Comparison of ENCODE assay signal across 9 cellular contexts in genomic region chr10:80468806-80469421, GRCh38. TPM values are rescaled to one million over a fixed set of nuclear protein-coding genes. Genes with fewer than 3 reads are reported as not detected.
DNase-seq lines count a peak whose midpoint lies in the region; ATAC-seq and TF ChIP-seq lines count a peak whose summit lies in the region.
"Had no signal": no experiment of that assay in that cellular context is flagged by ENCODE, and none has a peak within 500 bp of the region (broad histone marks: within the 10 kb centered on the region; RNA-seq: fewer than 3 reads in every experiment).

No MANE protein-coding gene starts in this region.

- H4K20me1 ChIP-seq in OCI-LY1 (ENCODE audit: insufficient read depth, low read length), result no peaks in the 10 kb centered on the region

- ATAC-seq in GM21515 (IDR thresholded peaks at IDR 0.05; ENCODE audit: unreplicated experiment), result no peak

- no peak overlapping the region for H3K4me3 Mint-ChIP-seq in endodermal cell
- no peak overlapping the region for H3K4me3 Mint-ChIP-seq in Calu3 (ENCODE audit: low read depth, unreplicated experiment)

- CTCF ChIA-PET in Calu3 (lab: Charles Lee), result no interaction called here

- peaks cover 58% of the 10 kb centered on the region for H3K4me1 Mint-ChIP-seq in endodermal cell
- peaks cover 92% of the 10 kb centered on the region for H3K4me1 Mint-ChIP-seq in Calu3 (ENCODE audit: low read depth, unreplicated experiment)

- H3K9ac ChIP-seq in OCI-LY1 (ENCODE audit: low read length) (peak overlapping the region; percentile 58; the same call in 1 of the 2 replicates), endodermal cell (ENCODE audit: extremely low read depth, low read length, poor library complexity, severe bottlenecking) (no peak overlapping the region)

- DNase-seq in COLO668 (lab: John Stamatoyannopoulos, UW; ENCODE audit: unreplicated experiment) (peak; percentile 34), endodermal cell (no peak), retina (peak; percentile 35), Calu3 (no peak), SKM-1 treated with dmso at 0.1 percent for 144 hours (lab: John Stamatoyannopoulos, UW; ENCODE audit: unreplicated experiment) (no peak)
- DNase-seq: NCI-H1694 had no signal

- no TSS peak for BruUV-seq in Calu3 (replicated peaks; lab: Mats Ljungman, UMichigan)

- 90 to 94% methylated on average over 3 to 7 of the region's 7 CpGs for WGBS in endodermal cell (ENCODE audit: insufficient coverage in 1 of 2, insufficient read length in 1 of 2), 2 experiments

- H3K27ac ChIP-seq in OCI-LY1 (ENCODE audit: low read depth, low read length, poor library complexity, severe bottlenecking) (peak overlapping the region; percentile 97), endodermal cell (ENCODE audit: low read depth, low read length) (peak overlapping the region; percentile 34)
- H3K27ac ChIP-seq: thoracic aorta had no signal

- peaks cover 9% of the 10 kb centered on the region; the same call in 1 of the 2 replicates for H3F3A ChIP-seq in OCI-LY1 (ENCODE audit: insufficient read depth, low read length)

- H3K79me2 ChIP-seq in OCI-LY1 (ENCODE audit: insufficient read depth, low read length), result peaks cover 28% of the 10 kb centered on the region

- TF ChIP-seq CTCF in OCI-LY1 (IDR thresholded peaks at IDR 0.05; ENCODE audit: low read length), result no peak
- no peak for TF ChIP-seq CTCF in endodermal cell (conservative IDR thresholded peaks at IDR 0.05)
- no peak for TF ChIP-seq CTCF in Calu3 (IDR thresholded peaks at IDR 0.05; ENCODE audit: unreplicated experiment)

- H2AFZ ChIP-seq in OCI-LY1 (ENCODE audit: low read length), result no peak overlapping the region

- H3K27me3 Mint-ChIP-seq in endodermal cell (ENCODE audit: insufficient read depth) (no peaks in the 10 kb centered on the region), Calu3 (ENCODE audit: unreplicated experiment) (no peaks in the 10 kb centered on the region)

- H3K9me3 ChIP-seq in OCI-LY1 (ENCODE audit: low read length) (no peaks in the 10 kb centered on the region), endodermal cell (ENCODE audit: control insufficient read depth, low read length) (no peaks in the 10 kb centered on the region)
- H3K9me3 ChIP-seq: thoracic aorta had no signal

- H3K4me2 ChIP-seq in OCI-LY1 (ENCODE audit: low read length), result peak overlapping the region; percentile 66; the same call in 1 of the 2 replicates

- H3K9me3 Mint-ChIP-seq in endodermal cell (no peaks in the 10 kb centered on the region), Calu3 (ENCODE audit: low read depth, unreplicated experiment) (no peaks in the 10 kb centered on the region)

- intact Hi-C loops in Calu3 (cut with micrococcal nuclease; ENCODE audit: unreplicated experiment), result no loop called here

- H3K4me1 ChIP-seq in OCI-LY1 (ENCODE audit: insufficient read depth, low read length, severe bottlenecking) (peaks cover 96% of the 10 kb centered on the region), endodermal cell (ENCODE audit: control insufficient read depth, insufficient read depth, low read length) (peaks cover 26% of the 10 kb centered on the region)

- H3K36me3 Mint-ChIP-seq in endodermal cell (ENCODE audit: low read depth), result peaks cover 25% of the 10 kb centered on the region
- peaks cover 64% of the 10 kb centered on the region for H3K36me3 Mint-ChIP-seq in Calu3 (ENCODE audit: insufficient read depth, unreplicated experiment)

- H3K27me3 ChIP-seq in OCI-LY1 (ENCODE audit: insufficient read depth, low read length), result no peaks in the 10 kb centered on the region
- H3K27me3 ChIP-seq in endodermal cell (ENCODE audit: control insufficient read depth, insufficient read depth, low read length, poor library complexity, severe bottlenecking), result no peaks in the 10 kb centered on the region

- H3K4me3 ChIP-seq in OCI-LY1 (ENCODE audit: low read depth, low read length, poor library complexity, severe bottlenecking) (peak overlapping the region; percentile 45), endodermal cell (ENCODE audit: low read length) (no peak overlapping the region)

- H3K9me2 ChIP-seq in OCI-LY1 (ENCODE audit: low read depth, low read length), result no peaks in the 10 kb centered on the region

- no peak overlapping the region for H3K27ac Mint-ChIP-seq in endodermal cell
- H3K27ac Mint-ChIP-seq in Calu3 (ENCODE audit: unreplicated experiment), result no peak overlapping the region

- H3K36me3 ChIP-seq in OCI-LY1 (ENCODE audit: insufficient read depth, low read length) (peaks cover 25% of the 10 kb centered on the region), endodermal cell (ENCODE audit: control insufficient read depth, insufficient read depth, low read length) (peaks cover 40% of the 10 kb centered on the region)
- H3K36me3 ChIP-seq: thoracic aorta had no signal

RNA-seq across cellular contexts. Expression of gene TSPAN14, which starts 14.8 kb away (rescaled TPM):
- total RNA-seq in endodermal cell (100 to 1,000 TPM; 121 to 123 TPM), Calu3 (2022) (98.6 and 116 TPM in 2 replicates)
- 142 TPM for polyA plus RNA-seq in endodermal cell (2013, experiment 1 of 2)
- 127 TPM for polyA plus RNA-seq in endodermal cell (2013, experiment 2 of 2)

Comparison
In these comparisons a context has a peak if more than half of its experiments do, and no peak if none do; other contexts are left out.
1. DNase-seq: peak in COLO668 (single experiment) and retina (single experiment); none in endodermal cell (single experiment), Calu3 (single experiment) and SKM-1 treated with dmso at 0.1 percent for 144 hours (single experiment).